ENCODE assay signal across 22 cellular contexts in the genomic region with DNA sequence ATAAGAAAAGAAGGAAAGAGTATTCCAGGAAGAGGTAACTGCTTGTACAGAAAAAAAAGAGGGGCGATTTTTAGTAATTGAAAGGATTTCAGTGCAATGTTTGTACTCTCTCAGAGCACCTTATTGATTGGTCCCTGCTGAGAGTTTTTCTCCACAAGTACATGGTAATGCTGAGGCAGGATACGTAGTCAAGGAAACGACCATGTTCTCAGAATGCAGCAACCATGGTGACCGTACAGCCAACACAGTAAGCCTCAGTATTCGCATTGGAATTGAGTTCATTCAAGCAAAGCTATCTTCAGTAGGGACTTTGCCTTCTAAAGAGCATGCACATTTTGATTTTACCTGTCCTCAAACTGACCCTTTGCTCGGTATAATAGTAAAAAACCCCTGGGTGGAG. TPM values are rescaled to one million over a fixed set of nuclear protein-coding genes. Genes with fewer than 3 reads are reported as not detected.
DNase-seq lines count a peak whose midpoint lies in the region; ATAC-seq and TF ChIP-seq lines count a peak whose summit lies in the region.
"Had no signal": no experiment of that assay in that cellular context is flagged by ENCODE, and none has a peak within 500 bp of the region (broad histone marks: within the 10 kb centered on the region; RNA-seq: fewer than 3 reads in every experiment).

No MANE protein-coding gene starts in this region.

- H3K27ac Mint-ChIP-seq in endothelial cell (ENCODE audit: unreplicated experiment), result peak overlapping the region; percentile 28
- H3K27ac Mint-ChIP-seq: activated CD4-positive, alpha-beta T cell treated with anti-CD3 and anti-CD28 coated beads for 36 hours; activated naive CD8-positive, alpha-beta T cell treated with anti-CD3 and anti-CD28 coated beads for 36 hours; GM23338; mesothelial cell of epicardium; naive thymus-derived CD8-positive, alpha-beta T cell had no signal

- TF ChIP-seq CTCF in endothelial cell (IDR thresholded peaks at IDR 0.05; ENCODE audit: unreplicated experiment), result no peak

- no peaks in the 10 kb centered on the region for H3K9me3 Mint-ChIP-seq in endothelial cell (ENCODE audit: unreplicated experiment)
- H3K9me3 Mint-ChIP-seq: activated naive CD8-positive, alpha-beta T cell treated with anti-CD3 and anti-CD28 coated beads for 36 hours; GM23338; mesothelial cell of epicardium; naive thymus-derived CD8-positive, alpha-beta T cell had no signal

- no peak overlapping the region for H3K4me3 Mint-ChIP-seq in endothelial cell (ENCODE audit: unreplicated experiment)
- H3K4me3 Mint-ChIP-seq: activated CD4-positive, alpha-beta T cell treated with anti-CD3 and anti-CD28 coated beads for 36 hours; activated naive CD8-positive, alpha-beta T cell treated with anti-CD3 and anti-CD28 coated beads for 36 hours; GM23338; mesothelial cell of epicardium; naive thymus-derived CD8-positive, alpha-beta T cell had no signal

- H3K27me3 Mint-ChIP-seq in endothelial cell (ENCODE audit: unreplicated experiment), result no peaks in the 10 kb centered on the region

- no peak for ATAC-seq in GM19452 (IDR thresholded peaks at IDR 0.05; ENCODE audit: unreplicated experiment)
- ATAC-seq: activated CD4-positive, alpha-beta T cell treated with anti-CD3 and anti-CD28 coated beads for 36 hours; GM23338; left ventricle myocardium superior; naive thymus-derived CD8-positive, alpha-beta T cell had no signal

- no peaks in the 10 kb centered on the region for H3K4me1 Mint-ChIP-seq in endothelial cell (ENCODE audit: unreplicated experiment)

- DNase-seq in Ammon's horn (ENCODE audit: low spot score) (peak; percentile 70), NCI-H1092 (lab: John Stamatoyannopoulos, UW) (peak; percentile 65), NCI-H345 treated with DMSO at 0.1 percent for 48 hours (lab: John Stamatoyannopoulos, UW; ENCODE audit: unreplicated experiment) (peak; percentile 56), endothelial cell (ENCODE audit: low spot score) (no peak), NCI-H69 (lab: John Stamatoyannopoulos, UW) (no peak), islet precursor cell (no peak), NCI-H524 treated with DMSO at 0.1 percent for 48 hours (lab: John Stamatoyannopoulos, UW) (no peak)
- DNase-seq: activated CD4-positive, alpha-beta T cell treated with anti-CD3 and anti-CD28 coated beads for 36 hours; activated effector memory CD4-positive, alpha-beta T cell treated with anti-CD3 and anti-CD28 coated beads, Interleukin-2, amount 50 U/mL, for 16 hours; activated naive CD8-positive, alpha-beta T cell treated with anti-CD3 and anti-CD28 coated beads for 36 hours; activated T-cell treated with anti-CD3 and anti-CD28 coated beads, Interleukin-2, amount 50 U/mL, for 1 hour; Caco-2; left ventricle myocardium superior; naive thymus-derived CD8-positive, alpha-beta T cell; NCI-H1694 treated with DMSO at 0.1 percent for 48 hours; SIG-M5; stimulated activated CD4-positive, alpha-beta T cell treated with anti-CD3 and anti-CD28 coated beads, Interleukin-12 subunit alpha, Interleukin-12 subunit beta, amount 100 ng/mL, for 4 hours; stimulated activated CD4-positive, alpha-beta T cell treated with anti-CD3 and anti-CD28 coated beads, Interleukin-4, amount 100 ng/mL, for 1 hour; upper lobe of left lung had no signal

- no peaks in the 10 kb centered on the region for H3K36me3 Mint-ChIP-seq in endothelial cell (ENCODE audit: low read depth, unreplicated experiment)
- H3K36me3 Mint-ChIP-seq: activated naive CD8-positive, alpha-beta T cell treated with anti-CD3 and anti-CD28 coated beads for 36 hours; mesothelial cell of epicardium had no signal

RNA-seq across cellular contexts. Expression of a gene that starts 6.1 kb away (rescaled TPM):
- 2.5 TPM for total RNA-seq in endothelial cell (ENCODE audit: unreplicated experiment)

RNA-seq across cellular contexts. Expression of a gene that starts 21.9 kb away (rescaled TPM):
- total RNA-seq in endothelial cell (ENCODE audit: unreplicated experiment), result 14.3 TPM

Comparison
In these comparisons a context has a peak if more than half of its experiments do, and no peak if none do; other contexts are left out.
1. DNase-seq: peak in Ammon's horn (single experiment), NCI-H1092 (single experiment) and NCI-H345 treated with DMSO at 0.1 percent for 48 hours (single experiment); none in endothelial cell (single experiment), NCI-H69 (single experiment), islet precursor cell (single experiment) and NCI-H524 treated with DMSO at 0.1 percent for 48 hours (single experiment).